Comparison of ENCODE assay signal across 22 cellular contexts in genomic region chr2:20638014-20638413, GRCh38. TPM values are rescaled to one million over a fixed set of nuclear protein-coding genes. Genes with fewer than 3 reads are reported as not detected.
DNase-seq lines count a peak whose midpoint lies in the region; ATAC-seq and TF ChIP-seq lines count a peak whose summit lies in the region.
"Had no signal": no experiment of that assay in that cellular context is flagged by ENCODE, and none has a peak within 500 bp of the region (broad histone marks: within the 10 kb centered on the region; RNA-seq: fewer than 3 reads in every experiment).

No MANE protein-coding gene starts in this region.

- no peak overlapping the region for H3K27ac Mint-ChIP-seq in chondrocyte (ENCODE audit: unreplicated experiment)

- no peak overlapping the region for H3K9ac ChIP-seq in rectal smooth muscle tissue (ENCODE audit: low read length)
- H3K9ac ChIP-seq: GM23248 had no signal

- peaks cover 0 to 81% (median 7%) of the 10 kb centered on the region in 9 donors for H3K36me3 ChIP-seq in heart right ventricle
- peaks cover 9% of the 10 kb centered on the region for H3K36me3 ChIP-seq in rectal smooth muscle tissue (ENCODE audit: control insufficient read depth, insufficient read depth, low read length)
- peaks cover 0 to 16% of the 10 kb centered on the region in 2 donors for H3K36me3 ChIP-seq in vagina
- H3K36me3 ChIP-seq in gastrocnemius medialis = peaks cover 0 to 12% of the 10 kb centered on the region in 2 donors
- H3K36me3 ChIP-seq: SJCRH30 had no signal

- DNase-seq in chondrocyte (ENCODE audit: low spot score) (peak; percentile 87), heart right ventricle (no peak), vagina (ENCODE audit: extremely low spot score in 2 of 2) (no peak), gastrocnemius medialis (no peak)
- DNase-seq: Caco-2; CD4-positive, CD25-positive, alpha-beta regulatory T cell; DMS153; GM23248; HCEC 1CT; Kasumi-1; NCI-H1105 treated with DMSO at 0.1 percent for 48 hours; NCI-H187 treated with DMSO at 0.1 percent for 48 hours; NCI-H446; NCI-H69; NK-92 treated with Interleukin-12 subunit alpha and Interleukin-12 subunit beta, amount 100 ng/mL, for 24 hours; OCI-M1; SJCRH30 had no signal

- in situ Hi-C loops in gastrocnemius medialis (cut with MboI; ENCODE audit: low sequenced_read_pairs in 4 of 4) = loop anchor here in 3 of 4 donors (5.0 to 25.0 kb wide), 2 partner anchors 196 to 576 kb away; partner anchors contain the start of gene LAPTM4A (in 1 of the 3)

- TF ChIP-seq POLR2A in vagina (IDR thresholded peaks at IDR 0.05) = no peak
- no peak for TF ChIP-seq POLR2A in gastrocnemius medialis (IDR thresholded peaks at IDR 0.05)
- no peak for TF ChIP-seq POLR2A in GM18505 (IDR thresholded peaks at IDR 0.05; ENCODE audit: borderline replicate concordance, extremely low read depth, insufficient read depth, insufficient read length)

- TF ChIP-seq CTCF in chondrocyte (IDR thresholded peaks at IDR 0.05) (no peak), heart right ventricle (IDR thresholded peaks at IDR 0.05) (no peak), vagina (IDR thresholded peaks at IDR 0.05) (no peak), gastrocnemius medialis (IDR thresholded peaks at IDR 0.05 in 4 of 5, conservative IDR thresholded peaks at IDR 0.05 in 1 of 5) (no peak)

- H3K9me3 ChIP-seq in heart right ventricle = no peaks in the 10 kb centered on the region
- no peaks in the 10 kb centered on the region for H3K9me3 ChIP-seq in vagina
- H3K9me3 ChIP-seq in gastrocnemius medialis = no peaks in the 10 kb centered on the region
- H3K9me3 ChIP-seq: Caco-2, SJCRH30 had no signal

- H3K4me1 Mint-ChIP-seq in chondrocyte (ENCODE audit: low read depth) = peaks cover 41% of the 10 kb centered on the region

- no peaks in the 10 kb centered on the region for H3K9me3 Mint-ChIP-seq in chondrocyte (ENCODE audit: low read depth)
- H3K9me3 Mint-ChIP-seq: CD4-positive, CD25-positive, alpha-beta regulatory T cell; IgD-negative memory B cell had no signal

- H3K4me1 ChIP-seq in heart right ventricle = peaks cover 32 to 91% (median 67%) of the 10 kb centered on the region in 9 donors
- H3K4me1 ChIP-seq in rectal smooth muscle tissue (ENCODE audit: control insufficient read depth, insufficient read depth, low read length) = peaks cover 73% of the 10 kb centered on the region
- H3K4me1 ChIP-seq in vagina = peaks cover 58% of the 10 kb centered on the region
- H3K4me1 ChIP-seq in gastrocnemius medialis = peaks cover 6 to 31% of the 10 kb centered on the region in 2 donors
- H3K4me1 ChIP-seq: Caco-2 had no signal

- no peak for ATAC-seq in heart right ventricle
- ATAC-seq in gastrocnemius medialis = no peak
- no peak for ATAC-seq in GM18909 (IDR thresholded peaks at IDR 0.05; ENCODE audit: poor library complexity, unreplicated experiment)
- ATAC-seq in GM18505 (IDR thresholded peaks at IDR 0.05; ENCODE audit: unreplicated experiment) = no peak

- intact Hi-C loops in heart right ventricle (cut with DNase I) (loop anchor here in 3 of 10 donors (5.0 to 10.0 kb wide), 4 partner anchors 36 to 196 kb away; no protein-coding TSS in a partner anchor), vagina (cut with DNase I) (loop anchor here (5.0 kb wide), 2 partner anchors 216 to 256 kb away; no protein-coding TSS in a partner anchor), gastrocnemius medialis (cut with DNase I; ENCODE audit: low total_unique reads) (no loop called here)

- H3K4me3 Mint-ChIP-seq in chondrocyte (ENCODE audit: unreplicated experiment) = no peak overlapping the region
- H3K4me3 Mint-ChIP-seq: CD4-positive, CD25-positive, alpha-beta regulatory T cell; IgD-negative memory B cell had no signal

- H3K27me3 ChIP-seq in heart right ventricle (no peaks in the 10 kb centered on the region), rectal smooth muscle tissue (ENCODE audit: control insufficient read depth, insufficient read depth, low read length) (no peaks in the 10 kb centered on the region), vagina (no peaks in the 10 kb centered on the region), gastrocnemius medialis (no peaks in the 10 kb centered on the region)
- H3K27me3 ChIP-seq: SJCRH30 had no signal

- WGBS in heart right ventricle, 2 donors = 90 to 96% methylated on average over 13 of the region's 13 CpGs

- H3K36me3 Mint-ChIP-seq in chondrocyte (ENCODE audit: low read depth) = peaks cover 11% of the 10 kb centered on the region

- H3K27ac ChIP-seq in heart right ventricle = peak overlapping the region in 8 of 10 donors; percentile 70 to 87 (median 76)
- peak overlapping the region; percentile 95 for H3K27ac ChIP-seq in rectal smooth muscle tissue (ENCODE audit: low read depth, low read length)
- H3K27ac ChIP-seq in vagina = peak overlapping the region; percentile 81
- no peak overlapping the region for H3K27ac ChIP-seq in gastrocnemius medialis
- H3K27ac ChIP-seq: GM23248, SJCRH30 had no signal

- H3K4me3 ChIP-seq in heart right ventricle (no peak overlapping the region), rectal smooth muscle tissue (ENCODE audit: low read length) (no peak overlapping the region), vagina (no peak overlapping the region), gastrocnemius medialis (no peak overlapping the region)
- H3K4me3 ChIP-seq: GM23248, SJCRH30 had no signal

- H3K27me3 Mint-ChIP-seq in chondrocyte (ENCODE audit: low read depth) = no peaks in the 10 kb centered on the region
- H3K27me3 Mint-ChIP-seq: CD4-positive, CD25-positive, alpha-beta regulatory T cell; IgD-negative memory B cell had no signal

RNA-seq across cellular contexts. Expression of gene HS1BP3, which starts 12.9 kb away (rescaled TPM):
- 24.6 to 33.8 TPM (median 33.2 TPM) in 3 replicates for total RNA-seq in chondrocyte
- total RNA-seq in heart right ventricle = 10 to 100 TPM; 11.3 to 26.3 (median 16.1) TPM
- 10 to 100 TPM; 16.8 to 24.6 TPM for polyA plus RNA-seq in heart right ventricle
- total RNA-seq in vagina = 23.1 TPM
- 10 to 100 TPM; 16.6 to 26.9 (median 19.4) TPM for total RNA-seq in gastrocnemius medialis

RNA-seq across cellular contexts. Expression of gene GDF7, which starts 28.9 kb away (rescaled TPM):
- 10.9 to 12.8 TPM (median 12.6 TPM) in 3 replicates for total RNA-seq in chondrocyte
- total RNA-seq in heart right ventricle = 1 to 10 TPM in 1 of 10 donors, under 1 TPM in 9; 0.10 to 1.2 (median 0.66) TPM
- polyA plus RNA-seq in heart right ventricle = under 1 TPM; 0.17 to 0.37 TPM
- total RNA-seq in vagina = 9.3 TPM
- total RNA-seq in gastrocnemius medialis = under 1 TPM in 3 of 4 donors, not detected in 1; 0.02 to 0.10 (median 0.07) TPM
- total RNA-seq: GM23248, RPMI7951 had no signal

Comparison
In these comparisons a context has a peak if more than half of its experiments do, and no peak if none do; other contexts are left out.
1. H3K27ac ChIP-seq: peak in heart right ventricle (8 of 10), rectal smooth muscle tissue (single experiment) and vagina (single experiment); none in gastrocnemius medialis (0 of 4).